In the genomic region with DNA sequence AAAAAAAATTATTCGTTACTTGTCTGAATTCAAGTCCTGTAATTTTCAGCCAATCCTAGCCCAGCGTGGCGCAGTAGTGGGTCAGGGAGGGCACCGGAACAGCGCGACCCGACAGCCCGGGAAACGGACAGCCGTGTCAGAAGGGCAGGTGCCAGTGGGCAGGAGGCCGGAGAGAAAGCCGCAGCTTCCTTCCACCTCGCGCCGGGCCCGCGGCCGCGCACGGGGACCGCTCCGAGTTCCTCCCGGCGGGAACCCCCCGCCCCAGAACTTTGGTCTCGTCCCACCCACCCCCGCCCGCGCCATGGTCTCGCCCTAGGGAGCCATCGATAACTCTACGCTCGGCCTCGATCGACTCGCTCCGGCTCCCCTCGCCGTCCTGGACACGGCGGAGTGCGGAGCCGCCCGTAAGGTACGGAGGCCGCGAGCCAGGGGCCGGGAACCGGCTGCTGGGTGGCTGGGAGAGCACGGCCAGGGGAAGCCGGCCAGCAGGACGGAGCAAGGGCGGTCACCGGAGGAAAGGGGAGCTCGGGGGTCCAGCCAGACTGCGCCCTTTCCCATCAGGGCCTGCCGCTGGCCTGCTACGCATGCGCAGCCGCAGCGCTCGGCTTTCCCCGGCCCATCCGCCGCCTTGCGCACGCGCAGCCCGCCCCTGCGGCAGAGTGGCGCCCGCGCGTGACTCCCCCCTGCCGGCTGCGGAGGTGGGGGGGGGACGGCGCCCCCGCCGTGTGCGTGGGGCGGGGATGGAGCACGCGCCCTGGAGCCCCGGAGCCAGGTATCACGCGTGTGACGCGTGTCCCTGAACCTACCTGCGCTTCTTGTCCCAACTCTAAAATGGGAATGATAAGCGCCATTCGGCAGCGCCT, we compare ENCODE assay signal across 1 cellular context.
TF ChIP-seq lines count a peak whose summit lies in the region.

MLST8 (plus strand) TSS at position 351 of the 863 bp plus-strand sequence. CDS start 632 bp downstream, outside the sequence.

TF ChIP-seq in K562, 482 proteins besides CTCF, POLR2A, EP300 and RAD21 (continued from another document and continues in another):
- TF ChIP-seq TFAP4 (CRISPR knock-in tag; IDR thresholded peaks at IDR 0.05; ENCODE audit: borderline replicate concordance): peak; percentile 71
- TF ChIP-seq MYC (IDR thresholded peaks at IDR 0.05; ENCODE audit: low read depth, low read length): peak; percentile 96
- TF ChIP-seq MYC (CRISPR knock-in tag; IDR thresholded peaks at IDR 0.05; ENCODE audit: borderline replicate concordance, low read depth): 0 out of 2 replicates have a peak, but pooled peaks have one; percentile 61
- TF ChIP-seq SNIP1 (IDR thresholded peaks at IDR 0.05; ENCODE audit: low read depth): no peak
- no peak for TF ChIP-seq KHSRP (IDR thresholded peaks at IDR 0.05)
- peak; percentile 48 for TF ChIP-seq POU5F1 (IDR thresholded peaks at IDR 0.05; ENCODE audit: borderline replicate concordance, low read depth, low read length, partially characterized antibody)
- no peak for TF ChIP-seq CREB3 (tag; conservative IDR thresholded peaks at IDR 0.05; ENCODE audit: low read depth)
- 0 out of 2 replicates have a peak, but pooled peaks have one; percentile 23 for TF ChIP-seq ZNF76 (CRISPR knock-in tag; IDR thresholded peaks at IDR 0.05; ENCODE audit: borderline replicate concordance)
- no peak for TF ChIP-seq RNF219 (CRISPR knock-in tag; IDR thresholded peaks at IDR 0.05)
- no peak for TF ChIP-seq XRCC3 (IDR thresholded peaks at IDR 0.05)
- TF ChIP-seq ZBTB34 (CRISPR knock-in tag; IDR thresholded peaks at IDR 0.05): no peak
- peak; percentile 8; the same call in 1 of the 2 replicates for TF ChIP-seq ZNF384 (IDR thresholded peaks at IDR 0.05; ENCODE audit: low read depth, low read length)
- TF ChIP-seq SIN3A (IDR thresholded peaks at IDR 0.05; ENCODE audit: borderline replicate concordance in 2 of 2, control insufficient read depth in 1 of 2, low read depth in 2 of 2, low read length in 2 of 2): 0 out of 4 replicates have a peak, but pooled peaks have one; percentile 47 to 75
- TF ChIP-seq, protein P1, sequence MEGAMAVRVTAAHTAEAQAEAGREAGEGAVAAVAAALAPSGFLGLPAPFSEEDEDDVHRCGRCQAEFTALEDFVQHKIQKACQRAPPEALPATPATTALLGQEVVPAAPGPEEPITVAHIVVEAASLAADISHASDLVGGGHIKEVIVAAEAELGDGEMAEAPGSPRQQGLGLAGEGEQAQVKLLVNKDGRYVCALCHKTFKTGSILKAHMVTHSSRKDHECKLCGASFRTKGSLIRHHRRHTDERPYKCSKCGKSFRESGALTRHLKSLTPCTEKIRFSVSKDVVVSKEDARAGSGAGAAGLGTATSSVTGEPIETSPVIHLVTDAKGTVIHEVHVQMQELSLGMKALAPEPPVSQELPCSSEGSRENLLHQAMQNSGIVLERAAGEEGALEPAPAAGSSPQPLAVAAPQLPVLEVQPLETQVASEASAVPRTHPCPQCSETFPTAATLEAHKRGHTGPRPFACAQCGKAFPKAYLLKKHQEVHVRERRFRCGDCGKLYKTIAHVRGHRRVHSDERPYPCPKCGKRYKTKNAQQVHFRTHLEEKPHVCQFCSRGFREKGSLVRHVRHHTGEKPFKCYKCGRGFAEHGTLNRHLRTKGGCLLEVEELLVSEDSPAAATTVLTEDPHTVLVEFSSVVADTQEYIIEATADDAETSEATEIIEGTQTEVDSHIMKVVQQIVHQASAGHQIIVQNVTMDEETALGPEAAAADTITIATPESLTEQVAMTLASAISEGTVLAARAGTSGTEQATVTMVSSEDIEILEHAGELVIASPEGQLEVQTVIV (CRISPR knock-in tag; IDR thresholded peaks at IDR 0.05; ENCODE audit: borderline replicate concordance): no peak; the same call in 1 of the 2 replicates
- no peak for TF ChIP-seq MED1 (CRISPR knock-in tag; IDR thresholded peaks at IDR 0.05; ENCODE audit: borderline replicate concordance)
- TF ChIP-seq FIP1L1 (IDR thresholded peaks at IDR 0.05; ENCODE audit: low read depth, low read length, poor library complexity, severe bottlenecking): peak; percentile 80
- TF ChIP-seq FOXP1 (CRISPR knock-in tag; IDR thresholded peaks at IDR 0.05): 0 out of 2 replicates have a peak, but pooled peaks have one; percentile 46
- TF ChIP-seq EWSR1 (IDR thresholded peaks at IDR 0.05; ENCODE audit: borderline replicate concordance, low read depth, partially characterized antibody): no peak
- TF ChIP-seq ETS2 (tag; IDR thresholded peaks at IDR 0.05; ENCODE audit: borderline replicate concordance, poor library complexity, severe bottlenecking): no peak
- peak; percentile 93 for TF ChIP-seq JUND (IDR thresholded peaks at IDR 0.05; ENCODE audit: borderline replicate concordance, low read depth, low read length)
- 0 out of 3 replicates have a peak, but pooled peaks have one; percentile 30 for TF ChIP-seq JUND (tag; IDR thresholded peaks at IDR 0.05; ENCODE audit: borderline replicate concordance, low read depth, low read length)
- no peak for TF ChIP-seq FOXJ3 (CRISPR knock-in tag; IDR thresholded peaks at IDR 0.05)
- no peak for TF ChIP-seq TAF15 (IDR thresholded peaks at IDR 0.05; ENCODE audit: low read depth, low read length)
- no peak for TF ChIP-seq PYGO2 (tag; IDR thresholded peaks at IDR 0.05)
- peak; percentile 14 to 65; a peak in 1 of 4 replicates for TF ChIP-seq TEAD1 (CRISPR knock-in tag; IDR thresholded peaks at IDR 0.05)
- TF ChIP-seq ZNF134 (CRISPR knock-in tag; conservative IDR thresholded peaks at IDR 0.05): no peak
- no peak; the same call in 1 of the 2 replicates for TF ChIP-seq MXI1 (IDR thresholded peaks at IDR 0.05; ENCODE audit: low read depth, low read length)
- no peak for TF ChIP-seq ZNF696 (CRISPR knock-in tag; conservative IDR thresholded peaks at IDR 0.05)
- TF ChIP-seq SREBF2 (CRISPR knock-in tag; IDR thresholded peaks at IDR 0.05): no peak
- TF ChIP-seq TEAD4 (IDR thresholded peaks at IDR 0.05; ENCODE audit: low read length): no peak
- TF ChIP-seq TEAD4 (CRISPR knock-in tag; IDR thresholded peaks at IDR 0.05; ENCODE audit: borderline replicate concordance): no peak
- TF ChIP-seq, protein P2, sequence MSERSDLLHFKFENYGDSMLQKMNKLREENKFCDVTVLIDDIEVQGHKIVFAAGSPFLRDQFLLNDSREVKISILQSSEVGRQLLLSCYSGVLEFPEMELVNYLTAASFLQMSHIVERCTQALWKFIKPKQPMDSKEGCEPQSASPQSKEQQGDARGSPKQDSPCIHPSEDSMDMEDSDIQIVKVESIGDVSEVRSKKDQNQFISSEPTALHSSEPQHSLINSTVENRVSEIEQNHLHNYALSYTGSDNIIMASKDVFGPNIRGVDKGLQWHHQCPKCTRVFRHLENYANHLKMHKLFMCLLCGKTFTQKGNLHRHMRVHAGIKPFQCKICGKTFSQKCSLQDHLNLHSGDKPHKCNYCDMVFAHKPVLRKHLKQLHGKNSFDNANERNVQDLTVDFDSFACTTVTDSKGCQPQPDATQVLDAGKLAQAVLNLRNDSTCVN (CRISPR knock-in tag; IDR thresholded peaks at IDR 0.05): no peak
- TF ChIP-seq, protein P3, sequence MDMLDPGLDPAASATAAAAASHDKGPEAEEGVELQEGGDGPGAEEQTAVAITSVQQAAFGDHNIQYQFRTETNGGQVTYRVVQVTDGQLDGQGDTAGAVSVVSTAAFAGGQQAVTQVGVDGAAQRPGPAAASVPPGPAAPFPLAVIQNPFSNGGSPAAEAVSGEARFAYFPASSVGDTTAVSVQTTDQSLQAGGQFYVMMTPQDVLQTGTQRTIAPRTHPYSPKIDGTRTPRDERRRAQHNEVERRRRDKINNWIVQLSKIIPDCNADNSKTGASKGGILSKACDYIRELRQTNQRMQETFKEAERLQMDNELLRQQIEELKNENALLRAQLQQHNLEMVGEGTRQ (CRISPR knock-in tag; IDR thresholded peaks at IDR 0.05): no peak
- TF ChIP-seq TCF3 (CRISPR knock-in tag; IDR thresholded peaks at IDR 0.05): no peak
- no peak for TF ChIP-seq RBM14 (IDR thresholded peaks at IDR 0.05; ENCODE audit: borderline replicate concordance, insufficient read depth, low read depth, low read length)
- no peak for TF ChIP-seq ZNF695 (CRISPR knock-in tag; IDR thresholded peaks at IDR 0.05)
- TF ChIP-seq WHSC1 (IDR thresholded peaks at IDR 0.05; ENCODE audit: low read length): no peak
- TF ChIP-seq RBFOX2 (IDR thresholded peaks at IDR 0.05; ENCODE audit: low read depth, low read length): peak; percentile 85
- TF ChIP-seq MTA2 (IDR thresholded peaks at IDR 0.05; ENCODE audit: low read depth): no peak
- TF ChIP-seq HDAC8 (tag; IDR thresholded peaks at IDR 0.05): 0 out of 2 replicates have a peak, but pooled peaks have one; percentile 46
- TF ChIP-seq, protein P4, sequence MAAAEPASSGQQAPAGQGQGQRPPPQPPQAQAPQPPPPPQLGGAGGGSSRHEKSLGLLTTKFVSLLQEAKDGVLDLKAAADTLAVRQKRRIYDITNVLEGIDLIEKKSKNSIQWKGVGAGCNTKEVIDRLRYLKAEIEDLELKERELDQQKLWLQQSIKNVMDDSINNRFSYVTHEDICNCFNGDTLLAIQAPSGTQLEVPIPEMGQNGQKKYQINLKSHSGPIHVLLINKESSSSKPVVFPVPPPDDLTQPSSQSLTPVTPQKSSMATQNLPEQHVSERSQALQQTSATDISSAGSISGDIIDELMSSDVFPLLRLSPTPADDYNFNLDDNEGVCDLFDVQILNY (CRISPR knock-in tag; IDR thresholded peaks at IDR 0.05): no peak
- TF ChIP-seq PURB (CRISPR knock-in tag; IDR thresholded peaks at IDR 0.05; ENCODE audit: low read depth): no peak
- TF ChIP-seq ZNF668 (CRISPR knock-in tag; IDR thresholded peaks at IDR 0.05): 0 out of 2 replicates have a peak, but pooled peaks have one; percentile 48
- TF ChIP-seq EHMT2 (IDR thresholded peaks at IDR 0.05): no peak
- TF ChIP-seq U2AF1 (optimal IDR thresholded peaks at IDR 0.05; ENCODE audit: low read depth, low read length): peak; percentile 53
- TF ChIP-seq, protein P5, sequence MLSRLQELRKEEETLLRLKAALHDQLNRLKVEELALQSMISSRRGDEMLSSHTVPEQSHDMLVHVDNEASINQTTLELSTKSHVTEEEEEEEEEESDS (CRISPR knock-in tag; IDR thresholded peaks at IDR 0.05): no peak
- TF ChIP-seq ZNF280B (CRISPR knock-in tag; IDR thresholded peaks at IDR 0.05): no peak
- no peak for TF ChIP-seq ZNF778 (CRISPR knock-in tag; IDR thresholded peaks at IDR 0.05)
